10 cellular contexts compared by ENCODE assay signal in the genomic region with DNA sequence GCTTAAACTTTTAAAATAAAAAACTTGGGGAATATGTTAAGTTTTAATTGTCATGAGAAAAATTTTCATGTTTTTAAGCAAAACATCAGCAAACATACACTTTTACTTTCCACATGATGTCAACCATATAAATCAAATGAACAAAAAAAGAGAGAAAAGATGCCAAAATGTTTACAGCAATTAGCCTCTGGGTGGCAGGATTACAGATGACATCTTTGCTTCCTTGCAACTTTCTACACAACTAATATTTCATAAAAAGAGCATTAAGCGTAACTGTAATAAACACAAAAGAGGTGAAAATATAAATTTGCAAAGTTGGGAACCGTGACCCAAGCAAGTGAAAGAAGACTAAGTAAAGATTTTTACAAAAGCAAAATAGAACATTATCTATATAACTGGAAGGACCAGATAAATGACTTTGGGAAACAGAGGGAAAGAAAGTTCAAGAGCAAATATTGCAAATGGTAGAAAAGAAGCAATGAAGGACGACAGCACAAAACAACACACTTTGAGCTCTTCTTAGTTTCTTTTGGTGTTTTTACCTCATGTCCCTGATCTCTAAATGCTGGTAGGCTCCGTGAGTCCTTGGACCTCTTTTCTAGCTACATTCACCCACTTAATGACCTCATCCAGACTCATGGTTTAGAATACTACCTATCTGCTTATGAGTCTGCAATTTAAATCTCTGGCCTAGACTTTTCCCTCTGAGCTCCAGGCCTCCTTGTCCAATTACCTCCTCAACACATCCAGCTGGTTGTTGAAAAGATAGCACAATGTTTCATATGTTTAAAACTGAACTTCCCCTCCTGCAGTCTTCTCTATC. TPM values are rescaled to one million over a fixed set of nuclear protein-coding genes. Genes with fewer than 3 reads are reported as not detected.
DNase-seq lines count a peak whose midpoint lies in the region; ATAC-seq, FAIRE-seq and TF ChIP-seq lines count a peak whose summit lies in the region.
"Had no signal": no experiment of that assay in that cellular context is flagged by ENCODE, and none has a peak within 500 bp of the region (broad histone marks: within the 10 kb centered on the region; RNA-seq: fewer than 3 reads in every experiment).

No MANE protein-coding gene starts in this region.

- H3K9me3 ChIP-seq in neural cell (ENCODE audit: low read length) = no peaks in the 10 kb centered on the region
- H3K9me3 ChIP-seq: colonic mucosa had no signal

- no peak overlapping the region for H3K4me2 ChIP-seq in neural cell (ENCODE audit: low read length)

- FAIRE-seq in bronchial epithelial cell (lab: Jason Lieb, UNC) = no peak

- peaks cover 46% of the 10 kb centered on the region for H3K79me2 ChIP-seq in neural cell (replicated peaks; ENCODE audit: insufficient read depth, low read length)

- TF ChIP-seq RAD21 in Ishikawa (IDR thresholded peaks at IDR 0.05; ENCODE audit: low read depth) = peak; percentile 16; the same call in 1 of the 2 replicates
- TF ChIP-seq RAD21 in neural cell (conservative IDR thresholded peaks at IDR 0.05) = peak; percentile 51

- no peak overlapping the region for H2AFZ ChIP-seq in neural cell (ENCODE audit: low read depth, low read length)

- ATAC-seq in GM21526 (IDR thresholded peaks at IDR 0.05; ENCODE audit: low FRiP score, unreplicated experiment) (no peak), GM18858 (IDR thresholded peaks at IDR 0.05; ENCODE audit: unreplicated experiment) (no peak)
- ATAC-seq: Panc1 had no signal

- peak; percentile 15 for TF ChIP-seq CTCF in bronchial epithelial cell (IDR thresholded peaks at IDR 0.05; ENCODE audit: insufficient read depth, low read length, severe bottlenecking)
- peak; percentile 52 for TF ChIP-seq CTCF in neural cell (IDR thresholded peaks at IDR 0.05; ENCODE audit: poor library complexity, severe bottlenecking)

- H3K27me3 ChIP-seq in bronchial epithelial cell (ENCODE audit: control insufficient read depth, insufficient read depth, low read length) (no peaks in the 10 kb centered on the region), neural cell (ENCODE audit: insufficient read depth, low read depth, low read length) (no peaks in the 10 kb centered on the region)
- H3K27me3 ChIP-seq: colonic mucosa had no signal

- H4K20me1 ChIP-seq in neural cell (ENCODE audit: insufficient read depth) = peaks cover 3% of the 10 kb centered on the region

- peaks cover 7% of the 10 kb centered on the region for H3K36me3 ChIP-seq in bronchial epithelial cell (ENCODE audit: control insufficient read depth, insufficient read depth, low read length)
- H3K36me3 ChIP-seq in neural cell (ENCODE audit: insufficient read depth, low read length) = peaks cover 13% of the 10 kb centered on the region
- H3K36me3 ChIP-seq: colonic mucosa had no signal

- no peaks in the 10 kb centered on the region for H3F3A ChIP-seq in neural cell (ENCODE audit: insufficient read depth, low read length, poor library complexity, severe bottlenecking)

- in situ Hi-C loops in Caki2 (cut with HindIII; ENCODE audit: low pct_unique_long_range_greater_than_20kb, low sequenced_read_pairs) = no loop called here

- peak; percentile 17 for DNase-seq in Caki2 (ENCODE audit: low read depth)
- no peak for DNase-seq in bronchial epithelial cell (ENCODE audit: low read depth)
- no peak for DNase-seq in NK-92 treated with Interleukin-12 subunit alpha and Interleukin-12 subunit beta, amount 100 ng/mL, for 24 hours (lab: John Stamatoyannopoulos, UW)
- no peak for DNase-seq in NCI-H774 (lab: John Stamatoyannopoulos, UW)
- DNase-seq: colonic mucosa had no signal

- H3K9ac ChIP-seq in neural cell (ENCODE audit: low read length) = no peak overlapping the region

- TF ChIP-seq EP300 in Ishikawa (IDR thresholded peaks at IDR 0.05; ENCODE audit: borderline replicate concordance) (no peak), neural cell (conservative IDR thresholded peaks at IDR 0.05; ENCODE audit: poor library complexity, severe bottlenecking) (no peak)

- H3K4me3 ChIP-seq in bronchial epithelial cell (ENCODE audit: low read depth, low read length) = no peak overlapping the region
- no peak overlapping the region for H3K4me3 ChIP-seq in neural cell (ENCODE audit: low read length)
- H3K4me3 ChIP-seq: colonic mucosa had no signal

- no peak overlapping the region for H3K27ac ChIP-seq in neural cell (ENCODE audit: low read length)
- H3K27ac ChIP-seq: colonic mucosa had no signal

- H3K9me2 ChIP-seq in neural cell (ENCODE audit: insufficient read depth, low read length) = no peaks in the 10 kb centered on the region

TF ChIP-seq in Ishikawa, 13 proteins besides CTCF, POLR2A, EP300 and RAD21 (continues in another document):
- TF ChIP-seq EGR1 (IDR thresholded peaks at IDR 0.05) (no peak), TEAD4 (IDR thresholded peaks at IDR 0.05) (no peak), YY1 (IDR thresholded peaks at IDR 0.05; ENCODE audit: low read depth) (no peak), CREB1 (IDR thresholded peaks at IDR 0.05; ENCODE audit: low read depth) (no peak), TAF1 (IDR thresholded peaks at IDR 0.05; ENCODE audit: low read depth) (no peak)
- TF ChIP-seq, protein P1, sequence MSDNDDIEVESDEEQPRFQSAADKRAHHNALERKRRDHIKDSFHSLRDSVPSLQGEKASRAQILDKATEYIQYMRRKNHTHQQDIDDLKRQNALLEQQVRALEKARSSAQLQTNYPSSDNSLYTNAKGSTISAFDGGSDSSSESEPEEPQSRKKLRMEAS (IDR thresholded peaks at IDR 0.05) = no peak
- TF ChIP-seq, protein P2, sequence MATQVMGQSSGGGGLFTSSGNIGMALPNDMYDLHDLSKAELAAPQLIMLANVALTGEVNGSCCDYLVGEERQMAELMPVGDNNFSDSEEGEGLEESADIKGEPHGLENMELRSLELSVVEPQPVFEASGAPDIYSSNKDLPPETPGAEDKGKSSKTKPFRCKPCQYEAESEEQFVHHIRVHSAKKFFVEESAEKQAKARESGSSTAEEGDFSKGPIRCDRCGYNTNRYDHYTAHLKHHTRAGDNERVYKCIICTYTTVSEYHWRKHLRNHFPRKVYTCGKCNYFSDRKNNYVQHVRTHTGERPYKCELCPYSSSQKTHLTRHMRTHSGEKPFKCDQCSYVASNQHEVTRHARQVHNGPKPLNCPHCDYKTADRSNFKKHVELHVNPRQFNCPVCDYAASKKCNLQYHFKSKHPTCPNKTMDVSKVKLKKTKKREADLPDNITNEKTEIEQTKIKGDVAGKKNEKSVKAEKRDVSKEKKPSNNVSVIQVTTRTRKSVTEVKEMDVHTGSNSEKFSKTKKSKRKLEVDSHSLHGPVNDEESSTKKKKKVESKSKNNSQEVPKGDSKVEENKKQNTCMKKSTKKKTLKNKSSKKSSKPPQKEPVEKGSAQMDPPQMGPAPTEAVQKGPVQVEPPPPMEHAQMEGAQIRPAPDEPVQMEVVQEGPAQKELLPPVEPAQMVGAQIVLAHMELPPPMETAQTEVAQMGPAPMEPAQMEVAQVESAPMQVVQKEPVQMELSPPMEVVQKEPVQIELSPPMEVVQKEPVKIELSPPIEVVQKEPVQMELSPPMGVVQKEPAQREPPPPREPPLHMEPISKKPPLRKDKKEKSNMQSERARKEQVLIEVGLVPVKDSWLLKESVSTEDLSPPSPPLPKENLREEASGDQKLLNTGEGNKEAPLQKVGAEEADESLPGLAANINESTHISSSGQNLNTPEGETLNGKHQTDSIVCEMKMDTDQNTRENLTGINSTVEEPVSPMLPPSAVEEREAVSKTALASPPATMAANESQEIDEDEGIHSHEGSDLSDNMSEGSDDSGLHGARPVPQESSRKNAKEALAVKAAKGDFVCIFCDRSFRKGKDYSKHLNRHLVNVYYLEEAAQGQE (IDR thresholded peaks at IDR 0.05; ENCODE audit: low read depth) = no peak

TF ChIP-seq in neural cell, 6 proteins besides CTCF, POLR2A, EP300 and RAD21:
- TF ChIP-seq EZH2 (IDR thresholded peaks at IDR 0.05; ENCODE audit: borderline replicate concordance, insufficient read depth, low read length, poor library complexity, severe bottlenecking) (no peak), SMC3 (conservative IDR thresholded peaks at IDR 0.05; ENCODE audit: poor library complexity) (peak; percentile 62)

RNA-seq across cellular contexts. Expression of a gene that starts 9.4 kb away (rescaled TPM):
- 31.6 and 35.0 TPM in 2 replicates for total RNA-seq in Caki2 (2014; rRNA removed; shearing (Covaris generic); ENCODE audit: low replicate concordance)
- 28.7 and 29.3 TPM in 2 replicates for total RNA-seq in bronchial epithelial cell
- 98.7 and 114 TPM in 2 replicates for polyA plus RNA-seq in neural cell
- polyA minus RNA-seq in neural cell = 331 and 336 TPM in 2 replicates

RNA-seq across cellular contexts. Expression of a gene that starts 33.9 kb away (rescaled TPM):
- total RNA-seq in Caki2 (2014; rRNA removed; shearing (Covaris generic); ENCODE audit: low replicate concordance) = 0.41 and 0.49 TPM in 2 replicates
- total RNA-seq in bronchial epithelial cell = 0.13 and 0.26 TPM in 2 replicates
- polyA plus RNA-seq in neural cell = 3.4 and 5.1 TPM in 2 replicates
- 39.2 and 46.9 TPM in 2 replicates for polyA minus RNA-seq in neural cell
